15 cellular contexts compared by ENCODE assay signal in genomic region chr16:73213761-73214480, GRCh38.
DNase-seq lines count a peak whose midpoint lies in the region; ATAC-seq and TF ChIP-seq lines count a peak whose summit lies in the region.
"Had no signal": no experiment of that assay in that cellular context is flagged by ENCODE, and none has a peak within 500 bp of the region (broad histone marks: within the 10 kb centered on the region; RNA-seq: fewer than 3 reads in every experiment).

No MANE protein-coding gene starts in this region.

- no peak for ATAC-seq in GM18868 (IDR thresholded peaks at IDR 0.05; ENCODE audit: unreplicated experiment)

- peaks cover 0 to 44% (median 31%) of the 10 kb centered on the region in 4 donors for H3K4me1 ChIP-seq in tibial artery
- H3K4me1 ChIP-seq: esophagus muscularis mucosa had no signal

- no peaks in the 10 kb centered on the region for H3K4me1 Mint-ChIP-seq in activated T-cell treated with anti-CD3 and anti-CD28 coated beads, Interleukin-2, amount 50 U/mL, for 24 hours (ENCODE audit: low read depth)

- H3K9me3 Mint-ChIP-seq in activated T-cell treated with anti-CD3 and anti-CD28 coated beads, Interleukin-2, amount 50 U/mL, for 24 hours, result peaks cover 4% of the 10 kb centered on the region

- H3K27ac Mint-ChIP-seq in activated T-cell treated with anti-CD3 and anti-CD28 coated beads, Interleukin-2, amount 50 U/mL, for 24 hours, result no peak overlapping the region

- intact Hi-C loops in tibial artery (cut with DNase I; ENCODE audit: low total_unique reads), result no loop called here

- no peak for TF ChIP-seq CTCF in fibroblast of mammary gland (conservative IDR thresholded peaks at IDR 0.05; ENCODE audit: control insufficient read depth, insufficient read depth, low read depth, low read length)
- TF ChIP-seq CTCF in tibial artery (IDR thresholded peaks at IDR 0.05), result no peak

- H3K27me3 Mint-ChIP-seq in activated T-cell treated with anti-CD3 and anti-CD28 coated beads, Interleukin-2, amount 50 U/mL, for 24 hours, result no peaks in the 10 kb centered on the region

- H3K9me3 ChIP-seq in tibial artery, result no peaks in the 10 kb centered on the region
- H3K9me3 ChIP-seq: thoracic aorta had no signal

- H3K36me3 ChIP-seq in tibial artery, result no peaks in the 10 kb centered on the region
- H3K36me3 ChIP-seq: esophagus muscularis mucosa, thoracic aorta had no signal

- peak overlapping the region; percentile 47 to 74 for H3K27ac ChIP-seq in tibial artery

- DNase-seq in NCI-H510A treated with DMSO at 0.1 percent for 48 hours (lab: John Stamatoyannopoulos, UW) (peak; percentile 69), NCI-H510A (lab: John Stamatoyannopoulos, UW) (no peak), NCI-H345 (lab: John Stamatoyannopoulos, UW) (peak; percentile 78), fibroblast of mammary gland (ENCODE audit: low read depth) (peak; percentile 58), tibial artery (no peak), cerebellum (ENCODE audit: low spot score) (no peak)
- no peak for DNase-seq in activated T-cell treated with anti-CD3 and anti-CD28 coated beads, Interleukin-2, amount 50 U/mL, for 24 hours
- DNase-seq: ACHN; activated CD4-positive, CD25-positive, alpha-beta regulatory T cell; NCI-H187 treated with DMSO at 0.1 percent for 48 hours; occipital lobe; stimulated activated CD4-positive, alpha-beta T cell treated with anti-CD3 and anti-CD28 coated beads, Interleukin-12 subunit alpha, Interleukin-12 subunit beta, amount 100 ng/mL, for 4 hours had no signal

- H3K27me3 ChIP-seq in tibial artery, result no peaks in the 10 kb centered on the region
- H3K27me3 ChIP-seq: esophagus muscularis mucosa had no signal

- H3K36me3 Mint-ChIP-seq in activated T-cell treated with anti-CD3 and anti-CD28 coated beads, Interleukin-2, amount 50 U/mL, for 24 hours (ENCODE audit: low read depth), result no peaks in the 10 kb centered on the region

- no peak overlapping the region for H3K4me3 Mint-ChIP-seq in activated T-cell treated with anti-CD3 and anti-CD28 coated beads, Interleukin-2, amount 50 U/mL, for 24 hours

- no peak overlapping the region for H3K4me3 ChIP-seq in fibroblast of mammary gland (ENCODE audit: control insufficient read depth, low read depth, low read length)
- no peak overlapping the region for H3K4me3 ChIP-seq in tibial artery
- H3K4me3 ChIP-seq: esophagus muscularis mucosa, thoracic aorta had no signal

Comparison
In these comparisons a context has a peak if more than half of its experiments do, and no peak if none do; other contexts are left out.
1. DNase-seq: peak in NCI-H510A treated with DMSO at 0.1 percent for 48 hours (single experiment), NCI-H345 (single experiment) and fibroblast of mammary gland (single experiment); none in NCI-H510A (single experiment), tibial artery (0 of 2), activated T-cell treated with anti-CD3 and anti-CD28 coated beads, Interleukin-2, amount 50 U/mL, for 24 hours (single experiment) and cerebellum (single experiment).